9 cellular contexts compared by ENCODE assay signal in genomic region chr1:52636701-52637695, GRCh38. TPM values are rescaled to one million over a fixed set of nuclear protein-coding genes. Genes with fewer than 3 reads are reported as not detected.
DNase-seq lines count a peak whose midpoint lies in the region; ATAC-seq and TF ChIP-seq lines count a peak whose summit lies in the region.
"Had no signal": no experiment of that assay in that cellular context is flagged by ENCODE, and none has a peak within 500 bp of the region (broad histone marks: within the 10 kb centered on the region; RNA-seq: fewer than 3 reads in every experiment).

No MANE protein-coding gene starts in this region.

- H3K4me1 ChIP-seq in esophagus muscularis mucosa: peaks cover 6 to 15% (median 13%) of the 10 kb centered on the region in 4 donors

- peaks cover 4% of the 10 kb centered on the region for H3K9me3 Mint-ChIP-seq in glutamatergic neuron (ENCODE audit: unreplicated experiment)

- H3K27ac ChIP-seq in esophagus muscularis mucosa (replicated peaks in 1 of 4): no peak overlapping the region

- TF ChIP-seq CTCF in glutamatergic neuron (IDR thresholded peaks at IDR 0.05; ENCODE audit: partially characterized antibody, unreplicated experiment): no peak
- no peak for TF ChIP-seq CTCF in esophagus muscularis mucosa (IDR thresholded peaks at IDR 0.05)

- no peak for TF ChIP-seq EP300 in esophagus muscularis mucosa (IDR thresholded peaks at IDR 0.05)

- peaks cover 15% of the 10 kb centered on the region for H3K27me3 Mint-ChIP-seq in glutamatergic neuron (ENCODE audit: unreplicated experiment)

- H3K27ac Mint-ChIP-seq in glutamatergic neuron (ENCODE audit: unreplicated experiment): no peak overlapping the region

- peaks cover 0 to 4% (median 0%) of the 10 kb centered on the region in 4 donors for H3K9me3 ChIP-seq in esophagus muscularis mucosa

- DNase-seq in RPMI7951 (ENCODE audit: low read depth) (peak; percentile 4), renal cortical epithelial cell (ENCODE audit: low read depth) (peak; percentile 18), glutamatergic neuron (no peak), NCI-H2081 treated with DMSO at 0.1 percent for 48 hours (lab: John Stamatoyannopoulos, UW) (no peak), esophagus muscularis mucosa (ENCODE audit: extremely low spot score) (no peak)
- peak; percentile 64 for DNase-seq in activated naive CD4-positive, alpha-beta T cell treated with Interleukin-2 at 50 U/mL for 16 hours

- H3K36me3 Mint-ChIP-seq in glutamatergic neuron (ENCODE audit: unreplicated experiment): peaks cover 8% of the 10 kb centered on the region

- H3K4me3 ChIP-seq in esophagus muscularis mucosa: no peak overlapping the region

- WGBS in esophagus muscularis mucosa: 51% methylated on average over 11 of the region's 11 CpGs

- intact Hi-C loops in esophagus muscularis mucosa (cut with DNase I): no loop called here

- H3K4me3 Mint-ChIP-seq in glutamatergic neuron (ENCODE audit: unreplicated experiment): no peak overlapping the region

- ATAC-seq in GM18861 (IDR thresholded peaks at IDR 0.05; ENCODE audit: unreplicated experiment) (peak; percentile 64), HG02884 (IDR thresholded peaks at IDR 0.05; ENCODE audit: unreplicated experiment) (peak; percentile 70)

- H3K27me3 ChIP-seq in esophagus muscularis mucosa: peaks cover 0 to 28% (median 14%) of the 10 kb centered on the region in 4 donors

- TF ChIP-seq POLR2A in esophagus muscularis mucosa (IDR thresholded peaks at IDR 0.05; ENCODE audit: low read depth): no peak

- H3K36me3 ChIP-seq in esophagus muscularis mucosa: no peaks in the 10 kb centered on the region

- H3K4me1 Mint-ChIP-seq in glutamatergic neuron (ENCODE audit: low read depth, unreplicated experiment): peaks cover 8% of the 10 kb centered on the region

RNA-seq across cellular contexts. Expression of gene SHISAL2A, which starts 4.0 kb away (rescaled TPM):
- not detected in 2 replicates for total RNA-seq in RPMI7951 (2014; rRNA removed; shearing (Covaris generic))
- total RNA-seq in renal cortical epithelial cell (not detected in 2 replicates), glutamatergic neuron (ENCODE audit: unreplicated experiment) (not detected), esophagus muscularis mucosa (under 1 TPM in 2 of 4 donors, not detected in 2; 0.17 to 0.57 TPM)
- total RNA-seq: lung microvascular endothelial cell had no signal

RNA-seq across cellular contexts. Expression of gene GPX7, which starts 34.8 kb away (rescaled TPM):
- total RNA-seq in RPMI7951 (2014; rRNA removed; shearing (Covaris generic)): 32.6 and 38.9 TPM in 2 replicates
- total RNA-seq in renal cortical epithelial cell: 23.7 and 26.9 TPM in 2 replicates
- total RNA-seq in glutamatergic neuron (ENCODE audit: unreplicated experiment): 3.5 TPM
- 10 to 100 TPM in 3 of 4 donors, 1 to 10 TPM in 1; 9.3 to 17.3 (median 16.4) TPM for total RNA-seq in esophagus muscularis mucosa

Comparison
In these comparisons a context has a peak if more than half of its experiments do, and no peak if none do; other contexts are left out.
1. DNase-seq: peak in RPMI7951 (single experiment), activated naive CD4-positive, alpha-beta T cell treated with Interleukin-2 at 50 U/mL for 16 hours (single experiment) and renal cortical epithelial cell (single experiment); none in glutamatergic neuron (single experiment), NCI-H2081 treated with DMSO at 0.1 percent for 48 hours (single experiment) and esophagus muscularis mucosa (single experiment).